Comparison of ENCODE assay signal across 8 cellular contexts in genomic region chr17:79728169-79728907, GRCh38. TPM values are rescaled to one million over a fixed set of nuclear protein-coding genes. Genes with fewer than 3 reads are reported as not detected.
A peak's percentile ranks its signal among the peaks of the same experiment; 100 is the strongest.
DNase-seq lines count a peak whose midpoint lies in the region; ATAC-seq and TF ChIP-seq lines count a peak whose summit lies in the region.

No MANE protein-coding gene starts in this region.

- peak overlapping the region; percentile 73 for H2AFZ ChIP-seq in neural cell (ENCODE audit: low read depth, low read length)

- H3K9me2 ChIP-seq in neural cell (ENCODE audit: insufficient read depth, low read length) = no peaks in the 10 kb centered on the region

- H3K9ac ChIP-seq in neural cell (ENCODE audit: low read length) = peak overlapping the region; percentile 62

- no peaks in the 10 kb centered on the region for H3K9me3 Mint-ChIP-seq in activated T-helper 17 cell treated with anti-CD3 and anti-CD28 coated beads, Interleukin-2, amount 50 U/mL, for 72 hours

- peaks cover 13% of the 10 kb centered on the region for H3K4me1 Mint-ChIP-seq in activated T-helper 17 cell treated with anti-CD3 and anti-CD28 coated beads, Interleukin-2, amount 50 U/mL, for 72 hours

- TF ChIP-seq CTCF in fibroblast of pulmonary artery (IDR thresholded peaks at IDR 0.05; ENCODE audit: low read length, missing control alignments) = no peak
- TF ChIP-seq CTCF in neural cell (IDR thresholded peaks at IDR 0.05; ENCODE audit: poor library complexity, severe bottlenecking) = no peak

- H3K27me3 ChIP-seq in neural cell (ENCODE audit: insufficient read depth, low read depth, low read length) = no peaks in the 10 kb centered on the region

- no peaks in the 10 kb centered on the region for H4K20me1 ChIP-seq in neural cell (ENCODE audit: insufficient read depth)

- no peaks in the 10 kb centered on the region for H3K9me3 ChIP-seq in neural cell (ENCODE audit: low read length)

- ATAC-seq in activated T-helper 17 cell treated with anti-CD3 and anti-CD28 coated beads, Interleukin-2, amount 50 U/mL, for 72 hours (replicated peaks) = peak; percentile 88
- no peak for ATAC-seq in GM18873 (IDR thresholded peaks at IDR 0.05; ENCODE audit: low FRiP score, unreplicated experiment)

- TF ChIP-seq RAD21 in neural cell (conservative IDR thresholded peaks at IDR 0.05) = no peak

- peak overlapping the region; percentile 66 for H3K4me3 Mint-ChIP-seq in activated T-helper 17 cell treated with anti-CD3 and anti-CD28 coated beads, Interleukin-2, amount 50 U/mL, for 72 hours

- no peaks in the 10 kb centered on the region for H3K27me3 Mint-ChIP-seq in activated T-helper 17 cell treated with anti-CD3 and anti-CD28 coated beads, Interleukin-2, amount 50 U/mL, for 72 hours

- in situ Hi-C loops in G401 (cut with HindIII; ENCODE audit: low sequenced_read_pairs) (no loop called here), KBM-7 (cut with MboI; ENCODE audit: low pct_unique_long_range_greater_than_20kb, low sequenced_read_pairs) (no loop called here)

- no peaks in the 10 kb centered on the region for H3K79me2 ChIP-seq in neural cell (replicated peaks; ENCODE audit: insufficient read depth, low read length)

- no peak for TF ChIP-seq EP300 in neural cell (conservative IDR thresholded peaks at IDR 0.05; ENCODE audit: poor library complexity, severe bottlenecking)

- H3K4me3 ChIP-seq in fibroblast of pulmonary artery (replicated peaks; ENCODE audit: low read depth, low read length) = peak overlapping the region; percentile 40
- peak overlapping the region; percentile 39 for H3K4me3 ChIP-seq in neural cell (ENCODE audit: low read length)

- H3K36me3 ChIP-seq in neural cell (ENCODE audit: insufficient read depth, low read length) = no peaks in the 10 kb centered on the region

- peak overlapping the region; percentile 64 for H3K27ac ChIP-seq in neural cell (ENCODE audit: low read length)

- no peaks in the 10 kb centered on the region for H3F3A ChIP-seq in neural cell (ENCODE audit: insufficient read depth, low read length, poor library complexity, severe bottlenecking)

- peak overlapping the region; percentile 78 for H3K27ac Mint-ChIP-seq in activated T-helper 17 cell treated with anti-CD3 and anti-CD28 coated beads, Interleukin-2, amount 50 U/mL, for 72 hours

- DNase-seq in G401 (ENCODE audit: low spot score) (peak; percentile 97), KBM-7 (peak; percentile 70), RKO (ENCODE audit: low spot score) (peak; percentile 88), fibroblast of pulmonary artery (ENCODE audit: low read depth) (peak; percentile 94)
- DNase-seq in stimulated activated naive CD4-positive, alpha-beta T cell treated with Interleukin-2 at 50 U/mL for 16 hours (lab: John Stamatoyannopoulos, UW) = peak; percentile 70

- no peak overlapping the region for H3K4me2 ChIP-seq in neural cell (ENCODE audit: low read length)

- no peaks in the 10 kb centered on the region for H3K36me3 Mint-ChIP-seq in activated T-helper 17 cell treated with anti-CD3 and anti-CD28 coated beads, Interleukin-2, amount 50 U/mL, for 72 hours (ENCODE audit: low read depth)

TF ChIP-seq in neural cell, 6 proteins besides CTCF, POLR2A, EP300 and RAD21:
- peak; percentile 69 for TF ChIP-seq POLR2AphosphoS5 (IDR thresholded peaks at IDR 0.05)
- no peak for TF ChIP-seq EZH2 (IDR thresholded peaks at IDR 0.05; ENCODE audit: borderline replicate concordance, insufficient read depth, low read length, poor library complexity, severe bottlenecking)

RNA-seq across cellular contexts. Expression of gene ENPP7, which starts 2.4 kb away (rescaled TPM):
- total RNA-seq in G401 (2014; rRNA removed; shearing (Covaris generic)) = not detected in 2 replicates
- under 1 TPM in 1 of 2 donors, not detected in 1; 0.50 TPM for total RNA-seq in activated T-helper 17 cell treated with anti-CD3 and anti-CD28 coated beads, Interleukin-2, amount 50 U/mL, for 72 hours
- not detected in 2 replicates for polyA plus RNA-seq in neural cell
- not detected in 2 replicates for polyA minus RNA-seq in neural cell

RNA-seq across cellular contexts. Expression of gene CBX2, which starts 49.6 kb away (rescaled TPM):
- total RNA-seq in G401 (2014; rRNA removed; shearing (Covaris generic)) = 35.8 and 48.4 TPM in 2 replicates
- total RNA-seq in activated T-helper 17 cell treated with anti-CD3 and anti-CD28 coated beads, Interleukin-2, amount 50 U/mL, for 72 hours = 1 to 10 TPM in 1 of 2 donors, under 1 TPM in 1; 0.50 to 1.6 TPM
- 15.9 and 16.9 TPM in 2 replicates for polyA plus RNA-seq in neural cell
- polyA minus RNA-seq in neural cell = 27.1 and 28.5 TPM in 2 replicates

Comparison
In these comparisons a context has a peak if more than half of its experiments do, and no peak if none do; other contexts are left out.
1. RNA of gene CBX2, which starts 49.6 kb away (total RNA-seq): 35.8 to 48.4 TPM in G401; 0.50 to 1.6 TPM in activated T-helper 17 cell treated with anti-CD3 and anti-CD28 coated beads, Interleukin-2, amount 50 U/mL, for 72 hours; every median in the first group is over 10 times any median in the second.
2. Peak in every context shown above with its lines, with median percentiles within 50 percentile points of each other: DNase-seq.